ENCODE assay signal across 9 cellular contexts in the genomic region with DNA sequence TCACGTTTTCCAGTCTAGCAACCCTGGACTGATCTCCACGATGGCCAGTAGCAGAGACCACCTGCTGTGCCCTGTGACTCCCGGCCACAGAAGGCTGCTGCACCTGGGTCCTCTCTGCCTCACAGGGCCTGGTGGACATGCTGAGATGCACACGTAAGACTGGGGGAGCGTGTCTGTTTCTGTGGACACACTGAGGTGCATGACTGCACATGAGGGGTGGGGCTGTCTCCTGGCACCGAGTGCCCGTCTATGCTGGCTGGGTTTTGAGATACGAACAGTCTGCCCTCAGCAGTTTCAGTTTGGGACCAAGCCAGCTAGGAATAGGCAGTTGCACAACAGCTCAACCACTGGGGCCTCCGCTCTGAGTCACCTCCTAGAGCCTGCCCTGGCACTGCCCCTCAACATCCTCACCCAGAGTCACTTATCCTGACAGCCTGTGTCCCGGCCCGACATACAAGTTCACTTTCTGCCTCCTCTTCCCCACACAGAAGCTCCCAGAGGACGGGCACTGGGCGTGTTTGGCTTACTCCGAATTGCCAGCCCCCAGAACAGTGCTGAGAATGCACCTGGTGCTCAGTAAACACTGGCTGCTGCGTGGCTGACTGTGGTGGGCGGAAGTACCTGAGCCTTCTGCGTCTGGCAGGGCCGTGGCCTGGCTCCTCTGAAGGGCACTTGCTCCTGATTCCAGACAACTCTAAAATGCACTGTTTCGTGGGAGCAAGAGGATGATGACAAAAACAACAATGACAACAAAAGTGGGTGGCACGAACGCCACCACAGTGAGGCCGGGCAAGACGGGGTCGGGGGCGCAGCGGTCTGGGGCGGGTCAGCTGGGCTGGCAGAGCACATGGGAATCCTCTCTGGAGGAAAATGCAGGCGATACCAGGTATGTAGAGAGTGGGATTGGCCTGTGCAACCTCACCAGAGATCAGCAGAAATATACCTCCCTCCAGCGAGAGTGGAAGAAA. TPM values are rescaled to one million over a fixed set of nuclear protein-coding genes. Genes with fewer than 3 reads are reported as not detected.
DNase-seq lines count a peak whose midpoint lies in the region; ATAC-seq and TF ChIP-seq lines count a peak whose summit lies in the region.
"Had no signal": no experiment of that assay in that cellular context is flagged by ENCODE, and none has a peak within 500 bp of the region (broad histone marks: within the 10 kb centered on the region; RNA-seq: fewer than 3 reads in every experiment).

No MANE protein-coding gene starts in this region.

- H3K27ac ChIP-seq in ACC112 (ENCODE audit: low read depth, low read length) (peak overlapping the region; percentile 71), vagina (no peak overlapping the region)
- H3K27ac ChIP-seq: VCaP had no signal

- peak overlapping the region; percentile 87 for H3K27ac Mint-ChIP-seq in activated T-helper 17 cell treated with anti-CD3 and anti-CD28 coated beads, Interleukin-2, amount 50 U/mL, for 72 hours

- ATAC-seq in activated T-helper 17 cell treated with anti-CD3 and anti-CD28 coated beads, Interleukin-2, amount 50 U/mL, for 72 hours (replicated peaks): peak; percentile 21
- ATAC-seq in HG03045 (IDR thresholded peaks at IDR 0.05; ENCODE audit: unreplicated experiment) (no peak), HG03520 (IDR thresholded peaks at IDR 0.05; ENCODE audit: unreplicated experiment) (no peak), GM18907 (IDR thresholded peaks at IDR 0.05; ENCODE audit: unreplicated experiment) (no peak)

- H3K27me3 Mint-ChIP-seq in activated T-helper 17 cell treated with anti-CD3 and anti-CD28 coated beads, Interleukin-2, amount 50 U/mL, for 72 hours: peaks cover 33% of the 10 kb centered on the region

- H3K36me3 ChIP-seq in ACC112 (ENCODE audit: insufficient read depth, low read length) (peaks cover 7% of the 10 kb centered on the region; the same call in 1 of the 2 replicates), kidney epithelial cell (ENCODE audit: control insufficient read depth, insufficient read depth, low read length) (no peaks in the 10 kb centered on the region), vagina (no peaks in the 10 kb centered on the region)

- peak overlapping the region; percentile 56 for H3K4me3 Mint-ChIP-seq in activated T-helper 17 cell treated with anti-CD3 and anti-CD28 coated beads, Interleukin-2, amount 50 U/mL, for 72 hours

- H3K4me1 ChIP-seq in ACC112 (ENCODE audit: control insufficient read depth, insufficient read depth, low read length, unreplicated experiment) (peaks cover 23% of the 10 kb centered on the region), vagina (peaks cover 18% of the 10 kb centered on the region)

- DNase-seq in KG1 (lab: John Stamatoyannopoulos, UW) (peak; percentile 2), kidney epithelial cell (ENCODE audit: low read depth) (peak; percentile 85), vagina (ENCODE audit: extremely low spot score in 2 of 2) (peak; percentile 37 to 95)

- no peaks in the 10 kb centered on the region for H3K9me3 Mint-ChIP-seq in activated T-helper 17 cell treated with anti-CD3 and anti-CD28 coated beads, Interleukin-2, amount 50 U/mL, for 72 hours

- H3K79me2 ChIP-seq in ACC112 (ENCODE audit: control insufficient read depth, insufficient read depth, low read length, unreplicated experiment): no peaks in the 10 kb centered on the region

- no peaks in the 10 kb centered on the region for H3K36me3 Mint-ChIP-seq in activated T-helper 17 cell treated with anti-CD3 and anti-CD28 coated beads, Interleukin-2, amount 50 U/mL, for 72 hours (ENCODE audit: low read depth)

- H2AFZ ChIP-seq in ACC112 (ENCODE audit: low read length, unreplicated experiment): no peak overlapping the region

- intact Hi-C loops in vagina (cut with DNase I): no loop called here

- no peaks in the 10 kb centered on the region for H3K9me3 ChIP-seq in vagina

- TF ChIP-seq POLR2A in vagina (IDR thresholded peaks at IDR 0.05): no peak

- no peak for TF ChIP-seq CTCF in kidney epithelial cell (IDR thresholded peaks at IDR 0.05; ENCODE audit: insufficient read depth, low read length, poor library complexity, severe bottlenecking)
- no peak for TF ChIP-seq CTCF in vagina (IDR thresholded peaks at IDR 0.05)

- peaks cover 5% of the 10 kb centered on the region for H3K4me1 Mint-ChIP-seq in activated T-helper 17 cell treated with anti-CD3 and anti-CD28 coated beads, Interleukin-2, amount 50 U/mL, for 72 hours

- no peaks in the 10 kb centered on the region for H3K27me3 ChIP-seq in ACC112 (ENCODE audit: insufficient read depth, low read length)
- peaks cover 4% of the 10 kb centered on the region for H3K27me3 ChIP-seq in kidney epithelial cell (ENCODE audit: control insufficient read depth, insufficient read depth, low read length)
- no peaks in the 10 kb centered on the region for H3K27me3 ChIP-seq in vagina

- H3K4me3 ChIP-seq in ACC112 (ENCODE audit: low read depth, low read length) (peak overlapping the region; percentile 33), kidney epithelial cell (ENCODE audit: low read depth, low read length) (no peak overlapping the region), vagina (no peak overlapping the region)

RNA-seq across cellular contexts. Expression of gene RNF212, which starts 30.9 kb away (rescaled TPM):
- total RNA-seq in activated T-helper 17 cell treated with anti-CD3 and anti-CD28 coated beads, Interleukin-2, amount 50 U/mL, for 72 hours: 1 to 10 TPM; 1.3 to 3.7 TPM
- 5.2 and 13.0 TPM in 2 replicates for total RNA-seq in kidney epithelial cell
- total RNA-seq in vagina: 7.9 TPM

Comparison
In these comparisons a context has a peak if more than half of its experiments do, and no peak if none do; other contexts are left out.
1. DNase-seq: peak in every context shown above with its lines; median percentile 85 in kidney epithelial cell; 66 in vagina; 2 in KG1.